In genomic region chr6:84618836-84619235, GRCh38 we compare ENCODE assay signal across 16 cellular contexts.
DNase-seq lines count a peak whose midpoint lies in the region; ATAC-seq and TF ChIP-seq lines count a peak whose summit lies in the region.
"Had no signal": no experiment of that assay in that cellular context is flagged by ENCODE, and none has a peak within 500 bp of the region (broad histone marks: within the 10 kb centered on the region; RNA-seq: fewer than 3 reads in every experiment).

No MANE protein-coding gene starts in this region.

- H3K4me3 ChIP-seq in coronary artery, result no peak overlapping the region

- DNase-seq in Right ventricle myocardium inferior (ENCODE audit: missing footprints) (no peak), cardiac septum (ENCODE audit: low spot score) (no peak), coronary artery (ENCODE audit: low spot score) (no peak), iPS-NIHi11 (ENCODE audit: low spot score) (peak; percentile 58), T-helper 1 cell (no peak), NOMO-1 (lab: John Stamatoyannopoulos, UW; ENCODE audit: unreplicated experiment in 2 of 2) (no peak), SW 1271 (lab: John Stamatoyannopoulos, UW) (no peak)
- DNase-seq: 8988T; activated CD8-positive, alpha-beta T cell treated with anti-CD3 and anti-CD28 coated beads for 36 hours; DMS153; erythroblast; left cardiac atrium; NCI-H1092; stimulated activated naive CD4-positive, alpha-beta T cell had no signal

- peak overlapping the region; percentile 70 to 76 for H3K27ac ChIP-seq in coronary artery
- H3K27ac ChIP-seq: neutrophil had no signal

- TF ChIP-seq CTCF in coronary artery (IDR thresholded peaks at IDR 0.05), result no peak

- intact Hi-C loops in Right ventricle myocardium inferior (cut with DNase I), result no loop called here
- intact Hi-C loops in cardiac septum (cut with DNase I), result no loop called here

- ATAC-seq in Right ventricle myocardium inferior (peak; percentile 66), HG02759 (IDR thresholded peaks at IDR 0.05; ENCODE audit: unreplicated experiment) (no peak)
- ATAC-seq: activated CD8-positive, alpha-beta T cell treated with anti-CD3 and anti-CD28 coated beads for 36 hours had no signal
